15 cellular contexts compared by ENCODE assay signal in genomic region chr10:24456319-24456718, GRCh38.
DNase-seq lines count a peak whose midpoint lies in the region; ATAC-seq, FAIRE-seq and TF ChIP-seq lines count a peak whose summit lies in the region.
"Had no signal": no experiment of that assay in that cellular context is flagged by ENCODE, and none has a peak within 500 bp of the region (broad histone marks: within the 10 kb centered on the region; RNA-seq: fewer than 3 reads in every experiment).

No MANE protein-coding gene starts in this region.

- H3K4me1 Mint-ChIP-seq in MCF 10A (ENCODE audit: insufficient read depth, unreplicated experiment), result peaks cover 23% of the 10 kb centered on the region
- H3K4me1 Mint-ChIP-seq: B cell had no signal

- no peaks in the 10 kb centered on the region for H3K9me3 Mint-ChIP-seq in MCF 10A (ENCODE audit: unreplicated experiment)

- FAIRE-seq in keratinocyte (lab: Jason Lieb, UNC), result peak; percentile 85
- FAIRE-seq: colon, TTC549 had no signal

- TF ChIP-seq CTCF in MCF 10A (IDR thresholded peaks at IDR 0.05; ENCODE audit: unreplicated experiment) (no peak), keratinocyte (optimal IDR thresholded peaks at IDR 0.05 in 1 of 3, IDR thresholded peaks at IDR 0.05 in 1 of 3, conservative IDR thresholded peaks at IDR 0.05 in 1 of 3; ENCODE audit: extremely low read depth in 1 of 3, insufficient read depth in 2 of 3, low read length in 3 of 3) (no peak), lower leg skin (IDR thresholded peaks at IDR 0.05) (no peak)

- H3K27ac Mint-ChIP-seq in MCF 10A (ENCODE audit: low read depth, unreplicated experiment), result peak overlapping the region; percentile 73
- H3K27ac Mint-ChIP-seq: activated T-cell treated with anti-CD3 and anti-CD28 coated beads, Interleukin-2, amount 50 U/mL, for 72 hours; B cell had no signal

- peak overlapping the region; percentile 59 for H3K27ac ChIP-seq in keratinocyte (ENCODE audit: control insufficient read depth, insufficient read depth, low read length)
- H3K27ac ChIP-seq: neutrophil, vagina had no signal

- DNase-seq in A172 (ENCODE audit: low spot score) (peak; percentile 96), HK-2 (ENCODE audit: unreplicated experiment) (peak; percentile 34), MCF 10A (ENCODE audit: unreplicated experiment) (peak; percentile 72), keratinocyte (ENCODE audit: low read depth, low spot score) (no peak), lower leg skin (ENCODE audit: low spot score in 2 of 2) (no peak)
- DNase-seq: activated T-cell treated with anti-CD3 and anti-CD28 coated beads, Interleukin-2, amount 50 U/mL, for 72 hours; NCI-H774 had no signal

- no TSS peak for BruUV-seq in MCF 10A (replicated peaks; lab: Mats Ljungman, UMichigan)

- no peaks in the 10 kb centered on the region for H3K27me3 ChIP-seq in keratinocyte (ENCODE audit: control insufficient read depth, extremely low read depth, insufficient read depth, low read length)
- H3K27me3 ChIP-seq: neutrophil, vagina had no signal

- dilution Hi-C loops in keratinocyte (cut with MboI; ENCODE audit: extremely low pct_ligation_motif_present, low sequenced_read_pairs), result no loop called here

- H3K9me3 ChIP-seq in keratinocyte (ENCODE audit: control insufficient read depth, low read depth, low read length), result no peaks in the 10 kb centered on the region
- H3K9me3 ChIP-seq: neutrophil, vagina had no signal

- ATAC-seq in GM19351 (IDR thresholded peaks at IDR 0.05; ENCODE audit: unreplicated experiment) (no peak), GM18502 (IDR thresholded peaks at IDR 0.05; ENCODE audit: poor library complexity, unreplicated experiment) (no peak), GM19463 (IDR thresholded peaks at IDR 0.05; ENCODE audit: unreplicated experiment) (no peak)

- H3K79me2 ChIP-seq in keratinocyte (ENCODE audit: control insufficient read depth, insufficient read depth, low read length), result no peaks in the 10 kb centered on the region

- no peaks in the 10 kb centered on the region for H3K27me3 Mint-ChIP-seq in MCF 10A (ENCODE audit: insufficient read depth, unreplicated experiment)
- H3K27me3 Mint-ChIP-seq: B cell had no signal

- 38 to 39% methylated on average over 4 of the region's 4 CpGs for WGBS in lower leg skin, 2 donors

- H2AFZ ChIP-seq in keratinocyte (ENCODE audit: control insufficient read depth, low read length), result no peak overlapping the region

- H3K9me1 ChIP-seq in keratinocyte (ENCODE audit: control insufficient read depth, extremely low read depth, insufficient read depth, low read length), result no peaks in the 10 kb centered on the region

- CTCF ChIA-PET in MCF 10A (lab: Yijun Ruan, JAX), result interaction anchor here (0.7 to 0.9 kb wide), 2 partner anchors 13 to 73 kb away, joined by 3 to 4 read pairs; no protein-coding TSS in a partner anchor

- H4K20me1 ChIP-seq in keratinocyte (ENCODE audit: control insufficient read depth, extremely low read depth, insufficient read depth, low read length), result no peaks in the 10 kb centered on the region

- H3K4me3 Mint-ChIP-seq in MCF 10A (ENCODE audit: unreplicated experiment), result peak overlapping the region; percentile 44
- H3K4me3 Mint-ChIP-seq: activated T-cell treated with anti-CD3 and anti-CD28 coated beads, Interleukin-2, amount 50 U/mL, for 72 hours; B cell had no signal

- intact Hi-C loops in MCF 10A (cut with micrococcal nuclease), result no loop called here
- intact Hi-C loops in lower leg skin (cut with DNase I; ENCODE audit: low total_unique reads), result no loop called here

- POLR2A ChIA-PET in MCF 10A (lab: Yijun Ruan, JAX), result interaction anchor here (0.6 to 8.8 kb wide), 8 partner anchors 10 to 207 kb away, joined by 3 to 78 read pairs (median 11); no protein-coding TSS in a partner anchor

- H3K4me2 ChIP-seq in keratinocyte (ENCODE audit: control insufficient read depth, extremely low read depth, insufficient read depth, low read depth, low read length), result peak overlapping the region; percentile 56

- peaks cover 45% of the 10 kb centered on the region for H3K36me3 Mint-ChIP-seq in MCF 10A (ENCODE audit: insufficient read depth, unreplicated experiment)

- peaks cover 33% of the 10 kb centered on the region for H3K4me1 ChIP-seq in keratinocyte (ENCODE audit: control insufficient read depth, extremely low read depth, insufficient read depth, low read length)

- peak overlapping the region; percentile 40 for H3K9ac ChIP-seq in keratinocyte (ENCODE audit: control insufficient read depth, extremely low read depth, insufficient read depth, low read length)

- H3K4me3 ChIP-seq in keratinocyte (ENCODE audit: control insufficient read depth in 2 of 3, extremely low read depth in 1 of 3, insufficient read depth in 2 of 3, low read depth in 1 of 3, low read length in 3 of 3), result no peak overlapping the region
- H3K4me3 ChIP-seq in lower leg skin (ENCODE audit: low read depth, poor library complexity, severe bottlenecking), result no peak overlapping the region
- H3K4me3 ChIP-seq: vagina had no signal

- no peak for TF ChIP-seq POLR2A in lower leg skin (IDR thresholded peaks at IDR 0.05)

- peaks cover 0 to 5% of the 10 kb centered on the region in 2 experiments for H3K36me3 ChIP-seq in keratinocyte (ENCODE audit: control insufficient read depth in 2 of 2, extremely low read depth in 1 of 2, insufficient read depth in 2 of 2, low read length in 2 of 2)
- H3K36me3 ChIP-seq: neutrophil, vagina had no signal

Comparison
In these comparisons a context has a peak if more than half of its experiments do, and no peak if none do; other contexts are left out.
1. DNase-seq: peak in A172 (single experiment), HK-2 (single experiment) and MCF 10A (single experiment); none in keratinocyte (single experiment) and lower leg skin (0 of 2).